ENCODE assay signal across 1 cellular context in the genomic region with DNA sequence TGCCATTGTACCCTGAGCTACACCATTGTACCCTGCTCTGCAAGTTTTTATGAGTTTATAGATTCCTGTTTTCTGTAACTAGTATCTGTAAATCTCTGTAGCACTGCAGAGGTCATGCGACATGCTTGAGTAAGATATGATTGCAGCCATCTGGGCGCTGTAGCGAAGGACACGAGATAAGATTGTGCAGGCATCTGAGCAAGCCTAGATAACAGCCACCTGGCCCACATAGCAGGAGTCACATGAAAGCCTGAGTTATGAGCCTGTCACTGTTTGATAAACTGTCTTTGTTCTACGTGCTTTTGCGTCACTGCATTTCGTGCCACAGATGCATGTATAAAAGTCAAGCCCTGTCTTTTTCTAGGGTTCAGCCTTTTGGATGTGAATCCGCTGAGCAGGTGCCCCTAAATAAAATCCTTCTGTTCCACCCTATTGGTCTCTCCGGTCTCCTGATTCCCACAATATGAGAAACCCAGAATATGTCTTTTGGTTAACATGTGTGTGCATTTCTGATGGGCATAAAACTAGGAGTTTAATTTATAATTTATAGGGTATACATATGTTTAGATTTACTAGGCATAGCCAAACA.
TF ChIP-seq lines count a peak whose summit lies in the region.

No MANE protein-coding gene starts in this region.

TF ChIP-seq in K562, 482 proteins besides CTCF, POLR2A, EP300 and RAD21 (continued from another document):
- TF ChIP-seq, protein P1, sequence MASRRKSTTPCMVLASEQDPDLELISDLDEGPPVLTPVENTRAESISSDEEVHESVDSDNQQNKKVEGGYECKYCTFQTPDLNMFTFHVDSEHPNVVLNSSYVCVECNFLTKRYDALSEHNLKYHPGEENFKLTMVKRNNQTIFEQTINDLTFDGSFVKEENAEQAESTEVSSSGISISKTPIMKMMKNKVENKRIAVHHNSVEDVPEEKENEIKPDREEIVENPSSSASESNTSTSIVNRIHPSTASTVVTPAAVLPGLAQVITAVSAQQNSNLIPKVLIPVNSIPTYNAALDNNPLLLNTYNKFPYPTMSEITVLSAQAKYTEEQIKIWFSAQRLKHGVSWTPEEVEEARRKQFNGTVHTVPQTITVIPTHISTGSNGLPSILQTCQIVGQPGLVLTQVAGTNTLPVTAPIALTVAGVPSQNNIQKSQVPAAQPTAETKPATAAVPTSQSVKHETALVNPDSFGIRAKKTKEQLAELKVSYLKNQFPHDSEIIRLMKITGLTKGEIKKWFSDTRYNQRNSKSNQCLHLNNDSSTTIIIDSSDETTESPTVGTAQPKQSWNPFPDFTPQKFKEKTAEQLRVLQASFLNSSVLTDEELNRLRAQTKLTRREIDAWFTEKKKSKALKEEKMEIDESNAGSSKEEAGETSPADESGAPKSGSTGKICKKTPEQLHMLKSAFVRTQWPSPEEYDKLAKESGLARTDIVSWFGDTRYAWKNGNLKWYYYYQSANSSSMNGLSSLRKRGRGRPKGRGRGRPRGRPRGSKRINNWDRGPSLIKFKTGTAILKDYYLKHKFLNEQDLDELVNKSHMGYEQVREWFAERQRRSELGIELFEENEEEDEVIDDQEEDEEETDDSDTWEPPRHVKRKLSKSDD (conservative IDR thresholded peaks at IDR 0.05; ENCODE audit: low read length), result no peak
- TF ChIP-seq, protein P2, sequence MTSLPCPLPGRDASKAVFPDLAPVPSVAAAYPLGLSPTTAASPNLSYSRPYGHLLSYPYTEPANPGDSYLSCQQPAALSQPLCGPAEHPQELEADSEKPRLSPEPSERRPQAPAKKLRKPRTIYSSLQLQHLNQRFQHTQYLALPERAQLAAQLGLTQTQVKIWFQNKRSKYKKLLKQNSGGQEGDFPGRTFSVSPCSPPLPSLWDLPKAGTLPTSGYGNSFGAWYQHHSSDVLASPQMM (CRISPR knock-in tag; IDR thresholded peaks at IDR 0.05), result no peak
- no peak for TF ChIP-seq SRF (CRISPR knock-in tag; IDR thresholded peaks at IDR 0.05)
- no peak; the same call in 1 of the 2 replicates for TF ChIP-seq FOXJ2 (tag; IDR thresholded peaks at IDR 0.05)
- TF ChIP-seq NCOR1 (IDR thresholded peaks at IDR 0.05), result peak; percentile 81
- no peak for TF ChIP-seq NONO (IDR thresholded peaks at IDR 0.05; ENCODE audit: low read depth in 2 of 2, low read length in 1 of 2)
- TF ChIP-seq ZNF695 (CRISPR knock-in tag; IDR thresholded peaks at IDR 0.05), result no peak
- peak; percentile 94 for TF ChIP-seq CBFA2T2 (conservative IDR thresholded peaks at IDR 0.05)
- no peak for TF ChIP-seq RUNX1 (IDR thresholded peaks at IDR 0.05; ENCODE audit: low read depth)
- no peak for TF ChIP-seq LARP7 (IDR thresholded peaks at IDR 0.05)
- peak; percentile 58; the same call in 1 of the 2 replicates for TF ChIP-seq ZNF583 (CRISPR knock-in tag; IDR thresholded peaks at IDR 0.05)
- TF ChIP-seq, protein P3, sequence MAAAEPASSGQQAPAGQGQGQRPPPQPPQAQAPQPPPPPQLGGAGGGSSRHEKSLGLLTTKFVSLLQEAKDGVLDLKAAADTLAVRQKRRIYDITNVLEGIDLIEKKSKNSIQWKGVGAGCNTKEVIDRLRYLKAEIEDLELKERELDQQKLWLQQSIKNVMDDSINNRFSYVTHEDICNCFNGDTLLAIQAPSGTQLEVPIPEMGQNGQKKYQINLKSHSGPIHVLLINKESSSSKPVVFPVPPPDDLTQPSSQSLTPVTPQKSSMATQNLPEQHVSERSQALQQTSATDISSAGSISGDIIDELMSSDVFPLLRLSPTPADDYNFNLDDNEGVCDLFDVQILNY (CRISPR knock-in tag; IDR thresholded peaks at IDR 0.05), result no peak
- TF ChIP-seq HOXB6 (CRISPR knock-in tag; IDR thresholded peaks at IDR 0.05; ENCODE audit: borderline replicate concordance), result no peak
- TF ChIP-seq ZNF121 (CRISPR knock-in tag; conservative IDR thresholded peaks at IDR 0.05), result no peak
- TF ChIP-seq GABPB1 (CRISPR knock-in tag; IDR thresholded peaks at IDR 0.05), result no peak
- TF ChIP-seq STAT5A (IDR thresholded peaks at IDR 0.05; ENCODE audit: borderline replicate concordance, low read length), result peak; percentile 56; the same call in 1 of the 2 replicates
- TF ChIP-seq EZH2 (IDR thresholded peaks at IDR 0.05; ENCODE audit: borderline replicate concordance, low read depth, low read length), result no peak
- no peak for TF ChIP-seq ZNF778 (CRISPR knock-in tag; IDR thresholded peaks at IDR 0.05)
